In the genomic region with DNA sequence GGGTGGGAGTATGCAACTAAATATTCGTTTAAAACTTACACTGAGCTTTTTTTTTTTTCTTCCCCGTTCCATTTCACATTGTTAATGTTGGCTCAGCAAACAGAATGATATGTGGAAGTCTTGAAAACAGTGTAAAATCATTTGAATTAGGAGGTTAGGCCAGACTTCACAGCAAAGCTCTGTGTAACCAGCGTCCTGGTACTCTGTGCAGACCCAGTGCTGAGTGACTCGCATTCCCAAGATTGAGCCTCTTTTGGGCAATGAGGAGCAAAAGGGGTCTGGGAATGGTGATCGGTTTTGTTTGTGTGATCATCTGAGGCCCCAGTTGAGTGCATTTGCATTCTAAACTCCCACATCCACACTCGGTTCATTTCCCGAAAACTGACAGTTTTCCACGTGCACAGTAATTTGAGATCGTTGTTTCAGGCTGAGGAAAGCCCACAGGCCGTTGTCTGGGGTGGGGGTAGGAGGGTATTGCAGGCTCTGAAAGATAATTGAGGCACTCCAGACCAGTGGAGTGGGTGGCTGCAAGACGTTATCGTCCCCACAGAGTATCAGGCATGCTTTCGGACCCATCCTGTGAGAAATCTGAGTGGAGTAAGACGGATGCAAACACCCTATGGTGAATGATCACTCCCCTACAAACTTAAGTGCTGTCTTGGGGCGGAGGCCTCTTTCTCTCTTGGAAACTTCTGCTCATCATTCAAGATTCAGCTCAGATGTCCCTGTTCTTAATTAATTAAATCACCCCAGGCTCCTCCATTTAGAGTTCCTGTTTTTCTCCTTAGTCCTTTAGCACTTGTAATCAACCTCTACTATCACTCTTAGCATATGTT, we compare ENCODE assay signal across 8 cellular contexts.
DNase-seq lines count a peak whose midpoint lies in the region; TF ChIP-seq lines count a peak whose summit lies in the region.

No MANE protein-coding gene starts in this region.

- H3K27me3 ChIP-seq in A673 (replicated peaks; ENCODE audit: insufficient read depth, low read depth, low read length, poor library complexity), result no peaks in the 10 kb centered on the region
- H3K27me3 ChIP-seq in esophagus squamous epithelium, result no peaks in the 10 kb centered on the region
- no peaks in the 10 kb centered on the region for H3K27me3 ChIP-seq in neural progenitor cell

- H3K9me3 ChIP-seq in A673 (ENCODE audit: low read depth, low read length, poor library complexity, severe bottlenecking) (no peaks in the 10 kb centered on the region), esophagus squamous epithelium (no peaks in the 10 kb centered on the region), neural progenitor cell (ENCODE audit: low read depth) (no peaks in the 10 kb centered on the region)

- H3K27me3 Mint-ChIP-seq in neural progenitor cell (ENCODE audit: insufficient read depth, low read depth), result no peaks in the 10 kb centered on the region
- no peaks in the 10 kb centered on the region for H3K27me3 Mint-ChIP-seq in chondrocyte (ENCODE audit: low read depth)

- H3K27ac ChIP-seq in A673 (ENCODE audit: low read depth, low read length, poor library complexity, severe bottlenecking) (no peak overlapping the region), esophagus squamous epithelium (peak overlapping the region; percentile 5 to 81 (median 71)), neural progenitor cell (peak overlapping the region; percentile 73)

- 61 to 70% methylated on average over 15 of the region's 15 CpGs for WGBS in esophagus squamous epithelium, 2 donors

- H3K9ac ChIP-seq in neural progenitor cell, result no peak overlapping the region

- peaks cover 75% of the 10 kb centered on the region for H4K20me1 ChIP-seq in neural progenitor cell (ENCODE audit: low read depth)

- H3K4me3 Mint-ChIP-seq in neural progenitor cell (no peak overlapping the region), chondrocyte (ENCODE audit: unreplicated experiment) (no peak overlapping the region)

- peaks cover 100% of the 10 kb centered on the region for H3K79me2 ChIP-seq in neural progenitor cell (ENCODE audit: low read depth)

- intact Hi-C loops in A673 (cut with micrococcal nuclease; ENCODE audit: unreplicated experiment) (no loop called here), esophagus squamous epithelium (cut with DNase I) (no loop called here)

- no TSS peak for BruUV-seq in A673 (replicated peaks; lab: Mats Ljungman, UMichigan)

- H3K4me3 ChIP-seq in A673 (ENCODE audit: low read depth, low read length, poor library complexity, severe bottlenecking) (no peak overlapping the region), esophagus squamous epithelium (peak overlapping the region in 1 of 4 donors; percentile 15), neural progenitor cell (peak overlapping the region; percentile 7)

- H2AFZ ChIP-seq in neural progenitor cell (replicated peaks), result no peak overlapping the region

- H3K36me3 ChIP-seq in A673 (ENCODE audit: insufficient read depth, low read length, poor library complexity, severe bottlenecking) (no peaks in the 10 kb centered on the region), esophagus squamous epithelium (no peaks in the 10 kb centered on the region), neural progenitor cell (no peaks in the 10 kb centered on the region)

- CTCF ChIA-PET in A673 (lab: Charles Lee), result no interaction called here

- POLR2A ChIA-PET in A673 (lab: Charles Lee; ENCODE audit: low non-redundant PET), result no interaction called here

- H3K36me3 Mint-ChIP-seq in neural progenitor cell, result no peaks in the 10 kb centered on the region
- H3K36me3 Mint-ChIP-seq in chondrocyte (ENCODE audit: low read depth), result no peaks in the 10 kb centered on the region

- H3K9me3 Mint-ChIP-seq in neural progenitor cell (no peaks in the 10 kb centered on the region), chondrocyte (ENCODE audit: low read depth) (no peaks in the 10 kb centered on the region)

- H3F3A ChIP-seq in neural progenitor cell (ENCODE audit: low read depth), result peaks cover 65% of the 10 kb centered on the region

- H3K4me1 Mint-ChIP-seq in neural progenitor cell (peaks cover 33% of the 10 kb centered on the region), chondrocyte (ENCODE audit: low read depth) (peaks cover 15% of the 10 kb centered on the region)

- H3K27ac Mint-ChIP-seq in neural progenitor cell, result no peak overlapping the region
- H3K27ac Mint-ChIP-seq in chondrocyte (ENCODE audit: unreplicated experiment), result no peak overlapping the region

- H3K4me1 ChIP-seq in A673 (ENCODE audit: insufficient read depth, low read length, poor library complexity, severe bottlenecking) (peaks cover 71% of the 10 kb centered on the region), esophagus squamous epithelium (peaks cover 45 to 100% (median 50%) of the 10 kb centered on the region in 3 donors), neural progenitor cell (peaks cover 86% of the 10 kb centered on the region)

- TF ChIP-seq POLR2A in esophagus squamous epithelium (IDR thresholded peaks at IDR 0.05), result no peak

- DNase-seq in A673 (ENCODE audit: low spot score) (peak; percentile 37), esophagus squamous epithelium (lab: John Stamatoyannopoulos, UW) (no peak), neural progenitor cell (ENCODE audit: low spot score) (peak; percentile 46), chondrocyte (ENCODE audit: low spot score) (no peak), H4 (ENCODE audit: low spot score) (no peak), GM13976 (ENCODE audit: low spot score) (no peak)
- no peak for DNase-seq in stimulated activated CD4-positive, alpha-beta T cell treated with anti-CD3 and anti-CD28 coated beads, Interleukin-4, amount 100 ng/mL, for 1 hour

- in situ Hi-C loops in GM13976 (cut with MboI; ENCODE audit: low sequenced_read_pairs, unreplicated experiment), result no loop called here

- TF ChIP-seq CTCF in A673 (conservative IDR thresholded peaks at IDR 0.05; ENCODE audit: low read depth, low read length) (no peak), esophagus squamous epithelium (IDR thresholded peaks at IDR 0.05) (no peak), neural progenitor cell (IDR thresholded peaks at IDR 0.05) (no peak), chondrocyte (IDR thresholded peaks at IDR 0.05) (no peak), GM13976 (IDR thresholded peaks at IDR 0.05; ENCODE audit: borderline replicate concordance, control extremely low read depth, extremely low read depth, insufficient read depth, missing control alignments) (no peak)

- H3K4me2 ChIP-seq in neural progenitor cell, result peak overlapping the region; percentile 68

TF ChIP-seq in PFSK-1, 5 proteins besides CTCF, POLR2A, EP300 and RAD21:
- TF ChIP-seq FOXP2 (optimal IDR thresholded peaks at IDR 0.05; ENCODE audit: borderline replicate concordance, extremely low read depth, extremely low read length, insufficient read depth) (no peak), SIN3A (IDR thresholded peaks at IDR 0.05; ENCODE audit: borderline replicate concordance, insufficient read depth, low read length) (peak; percentile 98), POLR2AphosphoS5 (IDR thresholded peaks at IDR 0.05; ENCODE audit: low read depth, low read length) (0 out of 2 replicates have a peak, but pooled peaks have one; percentile 35)
TF ChIP-seq in PFSK-1: peak in this region for 2.

Comparison
In these comparisons a context has a peak if more than half of its experiments do, and no peak if none do; other contexts are left out.
1. DNase-seq: peak in A673 (single experiment) and neural progenitor cell (single experiment); none in esophagus squamous epithelium (single experiment), stimulated activated CD4-positive, alpha-beta T cell treated with anti-CD3 and anti-CD28 coated beads, Interleukin-4, amount 100 ng/mL, for 1 hour (single experiment), chondrocyte (single experiment), H4 (single experiment) and GM13976 (single experiment).